25 cellular contexts compared by ENCODE assay signal in genomic region chr11:126312903-126313460, GRCh38. TPM values are rescaled to one million over a fixed set of nuclear protein-coding genes. Genes with fewer than 3 reads are reported as not detected.
DNase-seq lines count a peak whose midpoint lies in the region; TF ChIP-seq lines count a peak whose summit lies in the region.
"Had no signal": no experiment of that assay in that cellular context is flagged by ENCODE, and none has a peak within 500 bp of the region (broad histone marks: within the 10 kb centered on the region; RNA-seq: fewer than 3 reads in every experiment).

No MANE protein-coding gene starts in this region.

- no peak overlapping the region for H2AK5ac ChIP-seq in neuronal stem cell (ENCODE audit: low read depth, low read length)

- H2AFZ ChIP-seq in neuronal stem cell (ENCODE audit: low read length) = no peak overlapping the region
- H2AFZ ChIP-seq: GM23338 had no signal

- H3K4ac ChIP-seq in neuronal stem cell (ENCODE audit: low read length) = no peak overlapping the region

- H3K79me1 ChIP-seq in neuronal stem cell (ENCODE audit: low read depth, low read length) = no peaks in the 10 kb centered on the region

- no peak overlapping the region for H3K4me3 ChIP-seq in colonic mucosa
- H3K4me3 ChIP-seq in mucosa of rectum (ENCODE audit: low read length in 2 of 2) = no peak overlapping the region
- H3K4me3 ChIP-seq in neuronal stem cell (ENCODE audit: low read length in 2 of 2) = no peak overlapping the region
- H3K4me3 ChIP-seq: body of pancreas, GM23338, psoas muscle, testis, uterus had no signal

- H3K27me3 ChIP-seq in colonic mucosa (no peaks in the 10 kb centered on the region), mucosa of rectum (ENCODE audit: control insufficient read depth in 2 of 2, insufficient read depth in 2 of 2, low read length in 2 of 2) (no peaks in the 10 kb centered on the region), neuronal stem cell (ENCODE audit: control insufficient read depth in 3 of 3, insufficient read depth in 3 of 3, low read depth in 1 of 3, low read length in 3 of 3) (no peaks in the 10 kb centered on the region)
- H3K27me3 ChIP-seq: body of pancreas, testis, uterus had no signal

- no peak overlapping the region for H4K91ac ChIP-seq in neuronal stem cell (ENCODE audit: low read depth, low read length, poor library complexity)

- H3K14ac ChIP-seq in neuronal stem cell (ENCODE audit: low read length) = no peak overlapping the region

- no peak overlapping the region for H4K8ac ChIP-seq in neuronal stem cell (ENCODE audit: low read depth, low read length)

- intact Hi-C loops in colonic mucosa (cut with DNase I) = loop anchor here (5.0 to 10.0 kb wide), 2 partner anchors 39 to 122 kb away; no protein-coding TSS in a partner anchor

- H2BK120ac ChIP-seq in neuronal stem cell (ENCODE audit: low read depth, low read length) = no peak overlapping the region

- H3K36me3 ChIP-seq in colonic mucosa (no peaks in the 10 kb centered on the region), mucosa of rectum (ENCODE audit: control insufficient read depth in 2 of 2, insufficient read depth in 2 of 2, low read length in 2 of 2) (peaks cover 0 to 3% of the 10 kb centered on the region in 2 donors), neuronal stem cell (replicated peaks in 1 of 2; ENCODE audit: control insufficient read depth in 2 of 2, insufficient read depth in 2 of 2, low read length in 2 of 2) (peaks cover 2 to 46% of the 10 kb centered on the region in 2 donors)
- H3K36me3 ChIP-seq: uterus had no signal

- no peak overlapping the region for H3K23ac ChIP-seq in neuronal stem cell (ENCODE audit: low read depth, low read length, poor library complexity)

- no peak overlapping the region for H3K4me2 ChIP-seq in neuronal stem cell (ENCODE audit: insufficient read depth, low read length, poor library complexity, severe bottlenecking)
- H3K4me2 ChIP-seq: GM23338, SK-N-SH had no signal

- H2BK5ac ChIP-seq in neuronal stem cell (ENCODE audit: low read length) = no peak overlapping the region

- no peak for TF ChIP-seq CTCF in colonic mucosa (IDR thresholded peaks at IDR 0.05)

- no peak overlapping the region for H3K18ac ChIP-seq in neuronal stem cell (ENCODE audit: low read length)

- H3K9ac ChIP-seq in colonic mucosa (ENCODE audit: low read depth in 2 of 2, low read length in 2 of 2) (no peak overlapping the region), mucosa of rectum (ENCODE audit: low read depth in 1 of 2, low read length in 2 of 2) (peak overlapping the region in 1 of 2 donors; percentile 9), neuronal stem cell (ENCODE audit: low read depth, low read length, poor library complexity) (no peak overlapping the region)
- H3K9ac ChIP-seq: SK-N-SH had no signal

- no peak overlapping the region for H2BK12ac ChIP-seq in neuronal stem cell (ENCODE audit: low read length)

- no peak overlapping the region for H2BK15ac ChIP-seq in neuronal stem cell (ENCODE audit: low read length)

- H3K4me1 ChIP-seq in colonic mucosa (peaks cover 4% of the 10 kb centered on the region), mucosa of rectum (ENCODE audit: control insufficient read depth in 2 of 2, insufficient read depth in 2 of 2, low read length in 2 of 2) (peaks cover 20 to 21% of the 10 kb centered on the region in 2 donors), neuronal stem cell (ENCODE audit: control insufficient read depth in 2 of 2, insufficient read depth in 1 of 2, low read depth in 1 of 2, low read length in 2 of 2) (no peaks in the 10 kb centered on the region)
- H3K4me1 ChIP-seq: uterus had no signal

- peak overlapping the region; percentile 52 for H3K27ac ChIP-seq in colonic mucosa
- peak overlapping the region; percentile 1 to 32 for H3K27ac ChIP-seq in mucosa of rectum (ENCODE audit: low read depth in 2 of 2, low read length in 2 of 2)
- no peak overlapping the region for H3K27ac ChIP-seq in neuronal stem cell (replicated peaks; ENCODE audit: low read length)
- H3K27ac ChIP-seq: body of pancreas, psoas muscle, testis, uterus had no signal

- WGBS in neuronal stem cell (ENCODE audit: extremely low coverage in 2 of 2, insufficient read length in 2 of 2, insufficient replicate concordance in 1 of 2), 2 donors = no CpG with 5 or more reads among the region's 9 CpGs

- H3K9me3 ChIP-seq in colonic mucosa (no peaks in the 10 kb centered on the region), mucosa of rectum (ENCODE audit: control insufficient read depth in 2 of 2, low read length in 2 of 2) (no peaks in the 10 kb centered on the region), neuronal stem cell (replicated peaks in 1 of 2; ENCODE audit: control insufficient read depth in 2 of 2, insufficient read depth in 1 of 2, low read depth in 1 of 2, low read length in 2 of 2) (peaks cover 0 to 4% of the 10 kb centered on the region in 2 donors)
- H3K9me3 ChIP-seq: body of pancreas, psoas muscle, SK-N-SH, testis, uterus had no signal

- DNase-seq in activated effector memory CD4-positive, alpha-beta T cell treated with anti-CD3 and anti-CD28 coated beads, Interleukin-2, amount 50 U/mL, for 16 hours = peak; percentile 41
- no peak for DNase-seq in activated effector memory CD4-positive, alpha-beta T cell treated with Interleukin-2 at 50 U/mL for 16 hours
- DNase-seq in colonic mucosa (peak; percentile 52), NK-92 (lab: John Stamatoyannopoulos, UW; ENCODE audit: unreplicated experiment) (no peak), CD1c-positive myeloid dendritic cell (ENCODE audit: extremely low spot score) (no peak), neuronal stem cell (ENCODE audit: low spot score) (no peak), T-helper 9 cell (no peak)
- DNase-seq: 8988T; activated naive CD4-positive, alpha-beta T cell; activated T-cell treated with anti-CD3 and anti-CD28 coated beads, Interleukin-2, amount 50 U/mL, for 1 hour; body of pancreas; CD4-positive, CD25-positive, alpha-beta regulatory T cell; cerebellar nuclear complex; NCI-H1048; NCI-H187; NCI-H748 treated with DMSO at 0.1 percent for 48 hours; psoas muscle; RPMI8226; SK-N-SH; stimulated activated naive CD8-positive, alpha-beta T cell treated with anti-CD3 and anti-CD28 coated beads, Interleukin-15, Interleukin-2, amounts not matched to agents 100 U/mL and 50 U/mL, for 24 hours; T-helper 17 cell; testis; uterus had no signal

RNA-seq across cellular contexts. Expression of gene DCPS, which starts 9.1 kb away (rescaled TPM):
- total RNA-seq in colonic mucosa = 10 to 100 TPM; 17.2 to 31.1 TPM
- 21.3 TPM for polyA plus RNA-seq in neuronal stem cell (2013, experiment 1 of 2)
- 21.8 TPM for polyA plus RNA-seq in neuronal stem cell (2013, experiment 2 of 2)

RNA-seq across cellular contexts. Expression of gene TIRAP, which starts 30.1 kb away (rescaled TPM):
- 10 to 100 TPM; 16.4 to 17.8 TPM for total RNA-seq in colonic mucosa
- 4.2 TPM for polyA plus RNA-seq in neuronal stem cell (2013, experiment 1 of 2)
- polyA plus RNA-seq in neuronal stem cell (2013, experiment 2 of 2) = 4.2 TPM

RNA-seq across cellular contexts. Expression of gene ST3GAL4, which starts 42.5 kb away (rescaled TPM):
- 100 to 1,000 TPM; 123 to 304 TPM for total RNA-seq in colonic mucosa
- 12.7 TPM for polyA plus RNA-seq in neuronal stem cell (2013, experiment 1 of 2)
- polyA plus RNA-seq in neuronal stem cell (2013, experiment 2 of 2) = 11.2 TPM

RNA-seq across cellular contexts. Expression of gene FOXRED1, which starts 44.0 kb away (rescaled TPM):
- total RNA-seq in colonic mucosa = 10 to 100 TPM; 19.9 to 63.4 TPM
- polyA plus RNA-seq in neuronal stem cell (2013, experiment 1 of 2) = 23.1 TPM
- polyA plus RNA-seq in neuronal stem cell (2013, experiment 2 of 2) = 23.5 TPM

RNA-seq across cellular contexts. Expression of gene SRPRA, which starts 44.3 kb away (rescaled TPM):
- total RNA-seq in colonic mucosa = 100 to 1,000 TPM in 1 of 2 donors, 10 to 100 TPM in 1; 75.8 to 102 TPM
- 34.6 TPM for polyA plus RNA-seq in neuronal stem cell (2013, experiment 1 of 2)
- 34.7 TPM for polyA plus RNA-seq in neuronal stem cell (2013, experiment 2 of 2)

Comparison
In these comparisons a context has a peak if more than half of its experiments do, and no peak if none do; other contexts are left out.
1. DNase-seq: peak in activated effector memory CD4-positive, alpha-beta T cell treated with anti-CD3 and anti-CD28 coated beads, Interleukin-2, amount 50 U/mL, for 16 hours (single experiment) and colonic mucosa (single experiment); none in activated effector memory CD4-positive, alpha-beta T cell treated with Interleukin-2 at 50 U/mL for 16 hours (single experiment), NK-92 (single experiment), CD1c-positive myeloid dendritic cell (single experiment), neuronal stem cell (single experiment) and T-helper 9 cell (single experiment).